22 cellular contexts compared by ENCODE assay signal in the genomic region with DNA sequence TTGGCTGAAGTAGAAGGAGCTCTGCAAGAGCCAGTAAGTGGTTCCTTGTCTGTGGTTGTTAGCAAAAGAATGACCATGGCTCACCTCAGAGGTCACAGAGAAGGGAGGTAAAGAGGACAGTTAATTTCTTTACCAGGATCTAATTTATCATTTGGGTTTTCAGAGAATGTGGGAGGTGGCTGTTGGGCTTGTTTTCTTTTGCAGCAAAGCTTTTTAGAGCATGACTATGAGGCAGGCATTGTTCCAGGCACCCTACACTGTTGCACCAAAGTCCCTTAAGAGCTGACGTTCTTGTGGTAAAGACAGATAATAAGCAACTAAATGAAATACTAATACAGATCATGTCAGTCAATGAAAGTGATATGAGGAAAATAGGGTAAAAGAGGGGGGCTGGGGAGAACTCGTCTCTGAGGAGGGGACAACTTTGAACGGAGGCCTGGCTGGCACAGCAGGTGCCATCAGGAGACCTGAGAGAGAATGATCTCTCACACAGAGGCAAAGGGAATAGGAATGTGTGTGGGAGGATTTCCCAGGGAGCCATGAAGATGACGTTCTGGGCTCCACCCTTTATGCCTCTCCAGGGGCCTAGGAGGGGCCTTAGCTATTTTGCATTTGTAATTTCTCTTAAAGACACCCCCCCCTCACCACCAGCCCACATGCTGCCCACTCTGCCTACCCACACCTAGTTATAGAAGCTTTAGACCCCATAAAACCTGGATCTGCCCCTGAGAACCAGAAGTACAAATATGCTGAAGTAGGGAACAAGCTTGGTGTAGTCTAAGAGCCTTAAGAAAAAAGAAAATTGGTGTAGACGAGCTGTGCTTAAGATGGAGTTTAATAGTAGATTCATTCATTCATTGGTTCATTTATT.
DNase-seq lines count a peak whose midpoint lies in the region; ATAC-seq and TF ChIP-seq lines count a peak whose summit lies in the region.
"Had no signal": no experiment of that assay in that cellular context is flagged by ENCODE, and none has a peak within 500 bp of the region (broad histone marks: within the 10 kb centered on the region; RNA-seq: fewer than 3 reads in every experiment).

No MANE protein-coding gene starts in this region.

- intact Hi-C loops in A673 (cut with micrococcal nuclease; ENCODE audit: unreplicated experiment), result no loop called here

- H3K36me3 ChIP-seq in A673 (ENCODE audit: insufficient read depth, low read length, poor library complexity, severe bottlenecking) (no peaks in the 10 kb centered on the region), H7 (replicated peaks; ENCODE audit: control insufficient read depth, insufficient read depth, low read length) (no peaks in the 10 kb centered on the region)
- H3K36me3 ChIP-seq: colonic mucosa, stomach had no signal

- no peak for TF ChIP-seq RAD21 in Ishikawa (IDR thresholded peaks at IDR 0.05; ENCODE audit: low read depth)

- BruUV-seq in A673 (replicated peaks; lab: Mats Ljungman, UMichigan), result no TSS peak

- peaks cover 16% of the 10 kb centered on the region for H3K9me3 ChIP-seq in A673 (ENCODE audit: low read depth, low read length, poor library complexity, severe bottlenecking)
- H3K9me3 ChIP-seq: colonic mucosa had no signal

- CTCF ChIA-PET in A673 (lab: Charles Lee), result no interaction called here

- no peak overlapping the region for H3K27ac ChIP-seq in A673 (ENCODE audit: low read depth, low read length, poor library complexity, severe bottlenecking)
- H3K27ac ChIP-seq in coronary artery, result peak overlapping the region; percentile 65 to 82
- H3K27ac ChIP-seq: 22Rv1, colonic mucosa, skin epidermis, stomach had no signal

- no peak for ATAC-seq in GM18517 (IDR thresholded peaks at IDR 0.05; ENCODE audit: unreplicated experiment)
- ATAC-seq: activated CD8-positive, alpha-beta T cell treated with anti-CD3 and anti-CD28 coated beads for 36 hours had no signal

- TF ChIP-seq EP300 in Ishikawa (IDR thresholded peaks at IDR 0.05; ENCODE audit: borderline replicate concordance), result no peak

- no peak for TF ChIP-seq CTCF in A673 (conservative IDR thresholded peaks at IDR 0.05; ENCODE audit: low read depth, low read length)
- no peak for TF ChIP-seq CTCF in coronary artery (IDR thresholded peaks at IDR 0.05)

- POLR2A ChIA-PET in A673 (lab: Charles Lee; ENCODE audit: low non-redundant PET), result no interaction called here

- peaks cover 24% of the 10 kb centered on the region for H3K4me1 ChIP-seq in A673 (ENCODE audit: insufficient read depth, low read length, poor library complexity, severe bottlenecking)
- H3K4me1 ChIP-seq: colonic mucosa had no signal

- peak; percentile 72 for DNase-seq in A673 (ENCODE audit: low spot score)
- no peak for DNase-seq in coronary artery (ENCODE audit: low spot score)
- DNase-seq in kidney glomerular epithelial cell (lab: John Stamatoyannopoulos, UW), result peak; percentile 86
- no peak for DNase-seq in stimulated activated naive CD4-positive, alpha-beta T cell (lab: John Stamatoyannopoulos, UW)
- DNase-seq in activated CD4-positive, alpha-beta T cell treated with anti-CD3 and anti-CD28 coated beads, Interleukin-2, amount 50 U/mL, for 4 hours, result no peak
- DNase-seq in H7, result no peak
- DNase-seq: activated CD4-positive, CD25-positive, alpha-beta regulatory T cell; activated CD8-positive, alpha-beta T cell treated with anti-CD3 and anti-CD28 coated beads for 36 hours; activated naive CD4-positive, alpha-beta T cell treated with Interleukin-2 at 50 U/mL for 16 hours; activated T-cell treated with anti-CD3 and anti-CD28 coated beads, Interleukin-2, amount 50 U/mL, for 24 hours; anterior cingulate cortex; colonic mucosa; DMS79 treated with DMSO at 0.1 percent for 48 hours; HCEC 1CT; hippocampal formation; NCI-H1436; NCI-H524; stomach had no signal

- H3K4me3 ChIP-seq in A673 (ENCODE audit: low read depth, low read length, poor library complexity, severe bottlenecking) (no peak overlapping the region), coronary artery (no peak overlapping the region), H7 (ENCODE audit: insufficient read depth, low read depth, low read length) (no peak overlapping the region)
- H3K4me3 ChIP-seq: colonic mucosa, skin epidermis, stomach had no signal

- no peaks in the 10 kb centered on the region for H3K27me3 ChIP-seq in A673 (replicated peaks; ENCODE audit: insufficient read depth, low read depth, low read length, poor library complexity)
- H3K27me3 ChIP-seq in H7 (ENCODE audit: control insufficient read depth, insufficient read depth, low read length), result no peaks in the 10 kb centered on the region
- H3K27me3 ChIP-seq: colonic mucosa, stomach had no signal

TF ChIP-seq in Ishikawa, 13 proteins besides CTCF, POLR2A, EP300 and RAD21:
- TF ChIP-seq EGR1 (IDR thresholded peaks at IDR 0.05), result peak; percentile 80
- TF ChIP-seq, protein P1, sequence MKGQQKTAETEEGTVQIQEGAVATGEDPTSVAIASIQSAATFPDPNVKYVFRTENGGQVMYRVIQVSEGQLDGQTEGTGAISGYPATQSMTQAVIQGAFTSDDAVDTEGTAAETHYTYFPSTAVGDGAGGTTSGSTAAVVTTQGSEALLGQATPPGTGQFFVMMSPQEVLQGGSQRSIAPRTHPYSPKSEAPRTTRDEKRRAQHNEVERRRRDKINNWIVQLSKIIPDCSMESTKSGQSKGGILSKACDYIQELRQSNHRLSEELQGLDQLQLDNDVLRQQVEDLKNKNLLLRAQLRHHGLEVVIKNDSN (IDR thresholded peaks at IDR 0.05), result no peak

Comparison
In these comparisons a context has a peak if more than half of its experiments do, and no peak if none do; other contexts are left out.
1. DNase-seq: peak in A673 (single experiment) and kidney glomerular epithelial cell (single experiment); none in coronary artery (single experiment), stimulated activated naive CD4-positive, alpha-beta T cell (0 of 6), activated CD4-positive, alpha-beta T cell treated with anti-CD3 and anti-CD28 coated beads, Interleukin-2, amount 50 U/mL, for 4 hours (0 of 2) and H7 (single experiment).